Comparison of ENCODE assay signal across 17 cellular contexts in genomic region chr1:3918966-3919611, GRCh38. TPM values are rescaled to one million over a fixed set of nuclear protein-coding genes. Genes with fewer than 3 reads are reported as not detected.
DNase-seq lines count a peak whose midpoint lies in the region; ATAC-seq and TF ChIP-seq lines count a peak whose summit lies in the region.
"Had no signal": no experiment of that assay in that cellular context is flagged by ENCODE, and none has a peak within 500 bp of the region (broad histone marks: within the 10 kb centered on the region; RNA-seq: fewer than 3 reads in every experiment).

No MANE protein-coding gene starts in this region.

- no peaks in the 10 kb centered on the region for H3K27me3 ChIP-seq in RWPE2 (ENCODE audit: insufficient read depth, poor library complexity, severe bottlenecking)
- no peaks in the 10 kb centered on the region for H3K27me3 ChIP-seq in osteoblast (ENCODE audit: insufficient read depth, low read length)

- no peaks in the 10 kb centered on the region for H3K4me1 Mint-ChIP-seq in activated naive CD4-positive, alpha-beta T cell treated with anti-CD3 and anti-CD28 coated beads, Interleukin-2, amount 10 ng/mL, durations not matched to agents 7 days and 5 days
- H3K4me1 Mint-ChIP-seq: B cell had no signal

- no peak overlapping the region for H3K4me3 Mint-ChIP-seq in activated naive CD4-positive, alpha-beta T cell treated with anti-CD3 and anti-CD28 coated beads, Interleukin-2, amount 10 ng/mL, durations not matched to agents 7 days and 5 days
- H3K4me3 Mint-ChIP-seq: B cell, H9 had no signal

- H2AFZ ChIP-seq in osteoblast (ENCODE audit: low read length) = no peak overlapping the region

- no peaks in the 10 kb centered on the region for H3K27me3 Mint-ChIP-seq in activated naive CD4-positive, alpha-beta T cell treated with anti-CD3 and anti-CD28 coated beads, Interleukin-2, amount 10 ng/mL, durations not matched to agents 7 days and 5 days
- H3K27me3 Mint-ChIP-seq: B cell had no signal

- H3K4me2 ChIP-seq in osteoblast (ENCODE audit: insufficient read depth, low read length) = no peak overlapping the region

- H3K4me1 ChIP-seq in HEK293 (ENCODE audit: control insufficient read depth, insufficient read depth, low read length) = no peaks in the 10 kb centered on the region
- no peaks in the 10 kb centered on the region for H3K4me1 ChIP-seq in RWPE2 (ENCODE audit: insufficient read depth, poor library complexity, severe bottlenecking)
- H3K4me1 ChIP-seq in osteoblast (ENCODE audit: insufficient read depth, low read length) = no peaks in the 10 kb centered on the region

- H3K27ac ChIP-seq in HEK293 (ENCODE audit: extremely low read depth, low read depth, low read length) = no peak overlapping the region
- H3K27ac ChIP-seq in RWPE2 (ENCODE audit: poor library complexity, severe bottlenecking) = no peak overlapping the region
- no peak overlapping the region for H3K27ac ChIP-seq in osteoblast (ENCODE audit: low read depth, low read length)
- no peak overlapping the region for H3K27ac ChIP-seq in substantia nigra (ENCODE audit: low read depth, low read length, poor library complexity, severe bottlenecking)
- H3K27ac ChIP-seq: HL-60 had no signal

- CTCF ChIA-PET in activated naive CD4-positive, alpha-beta T cell treated with anti-CD3 and anti-CD28 coated beads, Interleukin-2, amount 10 ng/mL, durations not matched to agents 7 days and 5 days (lab: Charles Lee) = no interaction called here
- CTCF ChIA-PET in HEK293 (lab: Yijun Ruan, JAX) = no interaction called here

- H3K36me3 ChIP-seq in HEK293 (ENCODE audit: control insufficient read depth in 2 of 2, insufficient read depth in 1 of 2, low read length in 2 of 2) (no peaks in the 10 kb centered on the region), RWPE2 (ENCODE audit: low read depth) (no peaks in the 10 kb centered on the region), osteoblast (ENCODE audit: insufficient read depth, low read length) (no peaks in the 10 kb centered on the region)

- no peaks in the 10 kb centered on the region for H3K9me3 ChIP-seq in HEK293 (ENCODE audit: control insufficient read depth, insufficient read depth, low read depth, low read length)
- H3K9me3 ChIP-seq in RWPE2 (ENCODE audit: severe bottlenecking) = no peaks in the 10 kb centered on the region
- H3K9me3 ChIP-seq in osteoblast (ENCODE audit: low read depth, low read length) = no peaks in the 10 kb centered on the region

- no peak overlapping the region for H3K27ac Mint-ChIP-seq in activated naive CD4-positive, alpha-beta T cell treated with anti-CD3 and anti-CD28 coated beads, Interleukin-2, amount 10 ng/mL, durations not matched to agents 7 days and 5 days
- H3K27ac Mint-ChIP-seq: B cell, H9 had no signal

- TF ChIP-seq CTCF in HEK293 (tag by site-specific recombination; IDR thresholded peaks at IDR 0.05) (no peak), RWPE2 (IDR thresholded peaks at IDR 0.05; ENCODE audit: poor library complexity, severe bottlenecking) (no peak), osteoblast (IDR thresholded peaks at IDR 0.05; ENCODE audit: extremely low read depth, low read depth, low read length) (no peak)

- peak; percentile 11 for DNase-seq in activated naive CD4-positive, alpha-beta T cell treated with anti-CD3 and anti-CD28 coated beads, Interleukin-2, amount 10 ng/mL, durations not matched to agents 7 days and 5 days
- no peak for DNase-seq in activated naive CD4-positive, alpha-beta T cell treated with Interleukin-2 at 50 U/mL for 16 hours
- DNase-seq in RWPE2 (ENCODE audit: low spot score) = peak; percentile 23
- DNase-seq in osteoblast (ENCODE audit: insufficient read length, low spot score, missing footprints) = peak; percentile 21
- DNase-seq in substantia nigra (lab: John Stamatoyannopoulos, UW) = no peak
- DNase-seq: DND-41; H9; IMR-90; NCI-H1436; NCI-H2029 treated with DMSO at 0.1 percent for 48 hours; NCI-H748 treated with DMSO at 0.1 percent for 48 hours; NK-92 treated with Interleukin-12 subunit alpha and Interleukin-12 subunit beta, amount 100 ng/mL, for 24 hours had no signal

- H3K36me3 Mint-ChIP-seq in activated naive CD4-positive, alpha-beta T cell treated with anti-CD3 and anti-CD28 coated beads, Interleukin-2, amount 10 ng/mL, durations not matched to agents 7 days and 5 days = no peaks in the 10 kb centered on the region

- H3K9me3 Mint-ChIP-seq in activated naive CD4-positive, alpha-beta T cell treated with anti-CD3 and anti-CD28 coated beads, Interleukin-2, amount 10 ng/mL, durations not matched to agents 7 days and 5 days = no peaks in the 10 kb centered on the region

- H3K4me3 ChIP-seq in HEK293 (ENCODE audit: low read depth, low read length) (no peak overlapping the region), RWPE2 (ENCODE audit: severe bottlenecking) (no peak overlapping the region), osteoblast (ENCODE audit: insufficient read depth, low read length) (no peak overlapping the region)

- POLR2A ChIA-PET in HEK293 (lab: Yijun Ruan, JAX) = no interaction called here

- ATAC-seq in RWPE2 (ENCODE audit: low read depth) (no peak), HG02981 (IDR thresholded peaks at IDR 0.05; ENCODE audit: unreplicated experiment) (no peak), GM21360 (IDR thresholded peaks at IDR 0.05; ENCODE audit: unreplicated experiment) (no peak)

- H4K20me1 ChIP-seq in osteoblast (ENCODE audit: insufficient read depth, low read length) = no peaks in the 10 kb centered on the region

- H3K79me2 ChIP-seq in osteoblast (ENCODE audit: insufficient read depth, low read length) = no peaks in the 10 kb centered on the region

TF ChIP-seq in HEK293, 187 proteins besides CTCF, POLR2A, EP300 and RAD21:
- TF ChIP-seq ZNF248 (tag by site-specific recombination; IDR thresholded peaks at IDR 0.05) (no peak), ZIC2 (tag by site-specific recombination; IDR thresholded peaks at IDR 0.05) (peak; percentile 20; the same call in 1 of the 2 replicates)

RNA-seq across cellular contexts. Expression of gene C1orf174, which starts 19.0 kb away (rescaled TPM):
- 27.1 and 29.3 TPM in 2 replicates for total RNA-seq in osteoblast

Comparison
In these comparisons a context has a peak if more than half of its experiments do, and no peak if none do; other contexts are left out.
1. DNase-seq: peak in activated naive CD4-positive, alpha-beta T cell treated with anti-CD3 and anti-CD28 coated beads, Interleukin-2, amount 10 ng/mL, durations not matched to agents 7 days and 5 days (single experiment), RWPE2 (single experiment) and osteoblast (single experiment); none in activated naive CD4-positive, alpha-beta T cell treated with Interleukin-2 at 50 U/mL for 16 hours (single experiment) and substantia nigra (0 of 49).